ENCODE assay signal across 1 cellular context in genomic region chr12:53223391-53224267, GRCh38.
TF ChIP-seq lines count a peak whose summit lies in the region.

No MANE protein-coding gene starts in this region.

TF ChIP-seq in HepG2, 621 proteins besides CTCF, POLR2A, EP300 and RAD21:
- TF ChIP-seq ZNF263 (CRISPR knock-in tag; IDR thresholded peaks at IDR 0.05) (0 out of 2 replicates have a peak, but pooled peaks have one; percentile 19), ZNF501 (CRISPR knock-in tag; IDR thresholded peaks at IDR 0.05) (no peak), RBM39 (IDR thresholded peaks at IDR 0.05; ENCODE audit: low read depth, low read length, poor library complexity, severe bottlenecking) (no peak), ZBTB10 (CRISPR knock-in tag; IDR thresholded peaks at IDR 0.05; ENCODE audit: borderline replicate concordance) (no peak), ZNF639 (CRISPR knock-in tag; conservative IDR thresholded peaks at IDR 0.05) (no peak), TARDBP (CRISPR knock-in tag; IDR thresholded peaks at IDR 0.05) (no peak), HOXA7 (CRISPR knock-in tag; IDR thresholded peaks at IDR 0.05) (no peak), ZNF343 (CRISPR knock-in tag; IDR thresholded peaks at IDR 0.05) (no peak), CEBPG (CRISPR knock-in tag; IDR thresholded peaks at IDR 0.05) (0 out of 2 replicates have a peak, but pooled peaks have one; percentile 18), ZNF124 (CRISPR knock-in tag; IDR thresholded peaks at IDR 0.05) (no peak), SP140L (CRISPR knock-in tag; IDR thresholded peaks at IDR 0.05; ENCODE audit: borderline replicate concordance) (no peak), JDP2 (CRISPR knock-in tag; IDR thresholded peaks at IDR 0.05; ENCODE audit: borderline replicate concordance) (no peak), PATZ1 (CRISPR knock-in tag; IDR thresholded peaks at IDR 0.05) (peak; percentile 94), FOXC1 (CRISPR knock-in tag; IDR thresholded peaks at IDR 0.05; ENCODE audit: borderline replicate concordance) (0 out of 2 replicates have a peak, but pooled peaks have one; percentile 36), HNRNPK (IDR thresholded peaks at IDR 0.05; ENCODE audit: low read depth, low read length, poor library complexity, severe bottlenecking) (peak; percentile 27), ZGPAT (CRISPR knock-in tag; IDR thresholded peaks at IDR 0.05) (no peak), ZNF543 (CRISPR knock-in tag; IDR thresholded peaks at IDR 0.05) (no peak), FOXO4 (CRISPR knock-in tag; conservative IDR thresholded peaks at IDR 0.05) (no peak), SRSF1 (optimal IDR thresholded peaks at IDR 0.05; ENCODE audit: low read depth, low read length) (peak; percentile 80), GABPB1 (CRISPR knock-in tag; IDR thresholded peaks at IDR 0.05) (peak; percentile 36; the same call in 1 of the 2 replicates), NRL (CRISPR knock-in tag; IDR thresholded peaks at IDR 0.05; ENCODE audit: borderline replicate concordance) (no peak), MIER2 (CRISPR knock-in tag; IDR thresholded peaks at IDR 0.05) (no peak), FOXJ3 (CRISPR knock-in tag; IDR thresholded peaks at IDR 0.05; ENCODE audit: borderline replicate concordance) (no peak), ZNF3 (CRISPR knock-in tag; IDR thresholded peaks at IDR 0.05) (no peak), ATF4 (CRISPR knock-in tag; IDR thresholded peaks at IDR 0.05) (peak in 1 of 2 experiments; percentile 34; a peak in 1 of 4 replicates), ZNF205 (CRISPR knock-in tag; IDR thresholded peaks at IDR 0.05) (no peak), E2F2 (CRISPR knock-in tag; IDR thresholded peaks at IDR 0.05; ENCODE audit: borderline replicate concordance) (no peak), IRF2 (CRISPR knock-in tag; IDR thresholded peaks at IDR 0.05) (no peak), ZNF407 (CRISPR knock-in tag; IDR thresholded peaks at IDR 0.05; ENCODE audit: not compliant biosample characterization) (no peak)
